In the genomic region with DNA sequence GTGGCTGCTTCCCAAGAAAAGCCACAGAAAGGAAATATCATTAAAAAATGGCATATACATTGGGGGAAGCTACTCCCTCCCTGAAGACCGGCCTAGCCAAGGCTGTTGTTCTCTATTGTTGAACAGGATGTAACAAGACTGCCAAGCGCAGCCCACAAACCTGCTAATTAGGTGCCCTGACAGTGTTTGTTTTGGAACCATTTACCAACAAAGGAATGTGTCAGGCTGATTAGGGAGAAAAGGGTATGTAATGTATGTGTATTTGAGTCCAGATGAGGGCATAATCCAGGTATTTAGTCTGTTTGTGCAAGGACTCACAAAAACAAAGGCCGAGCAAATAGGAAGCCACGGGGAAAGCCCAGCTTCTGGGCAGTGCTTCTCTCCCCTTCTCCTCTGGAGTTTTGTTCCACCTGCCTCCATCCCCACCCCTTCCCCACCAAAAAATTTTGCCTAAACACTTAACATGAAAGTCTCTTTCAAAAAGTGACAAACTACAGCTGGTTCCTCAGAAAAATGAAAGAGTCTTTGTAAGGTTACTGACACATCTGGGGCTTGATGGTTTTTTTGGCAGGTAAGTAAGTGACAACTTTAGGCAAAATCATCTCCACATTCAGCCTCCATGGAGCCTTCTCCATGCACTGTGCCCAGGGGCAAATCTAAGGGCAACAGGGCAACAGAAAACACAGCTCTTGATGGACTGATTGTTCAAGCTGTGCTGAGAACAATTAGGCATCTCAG, we compare ENCODE assay signal across 1 cellular context.
TF ChIP-seq lines count a peak whose summit lies in the region.

No MANE protein-coding gene starts in this region.

TF ChIP-seq in HepG2, 621 proteins besides CTCF, POLR2A, EP300 and RAD21 (continued from another document and continues in another):
- TF ChIP-seq, protein P1, sequence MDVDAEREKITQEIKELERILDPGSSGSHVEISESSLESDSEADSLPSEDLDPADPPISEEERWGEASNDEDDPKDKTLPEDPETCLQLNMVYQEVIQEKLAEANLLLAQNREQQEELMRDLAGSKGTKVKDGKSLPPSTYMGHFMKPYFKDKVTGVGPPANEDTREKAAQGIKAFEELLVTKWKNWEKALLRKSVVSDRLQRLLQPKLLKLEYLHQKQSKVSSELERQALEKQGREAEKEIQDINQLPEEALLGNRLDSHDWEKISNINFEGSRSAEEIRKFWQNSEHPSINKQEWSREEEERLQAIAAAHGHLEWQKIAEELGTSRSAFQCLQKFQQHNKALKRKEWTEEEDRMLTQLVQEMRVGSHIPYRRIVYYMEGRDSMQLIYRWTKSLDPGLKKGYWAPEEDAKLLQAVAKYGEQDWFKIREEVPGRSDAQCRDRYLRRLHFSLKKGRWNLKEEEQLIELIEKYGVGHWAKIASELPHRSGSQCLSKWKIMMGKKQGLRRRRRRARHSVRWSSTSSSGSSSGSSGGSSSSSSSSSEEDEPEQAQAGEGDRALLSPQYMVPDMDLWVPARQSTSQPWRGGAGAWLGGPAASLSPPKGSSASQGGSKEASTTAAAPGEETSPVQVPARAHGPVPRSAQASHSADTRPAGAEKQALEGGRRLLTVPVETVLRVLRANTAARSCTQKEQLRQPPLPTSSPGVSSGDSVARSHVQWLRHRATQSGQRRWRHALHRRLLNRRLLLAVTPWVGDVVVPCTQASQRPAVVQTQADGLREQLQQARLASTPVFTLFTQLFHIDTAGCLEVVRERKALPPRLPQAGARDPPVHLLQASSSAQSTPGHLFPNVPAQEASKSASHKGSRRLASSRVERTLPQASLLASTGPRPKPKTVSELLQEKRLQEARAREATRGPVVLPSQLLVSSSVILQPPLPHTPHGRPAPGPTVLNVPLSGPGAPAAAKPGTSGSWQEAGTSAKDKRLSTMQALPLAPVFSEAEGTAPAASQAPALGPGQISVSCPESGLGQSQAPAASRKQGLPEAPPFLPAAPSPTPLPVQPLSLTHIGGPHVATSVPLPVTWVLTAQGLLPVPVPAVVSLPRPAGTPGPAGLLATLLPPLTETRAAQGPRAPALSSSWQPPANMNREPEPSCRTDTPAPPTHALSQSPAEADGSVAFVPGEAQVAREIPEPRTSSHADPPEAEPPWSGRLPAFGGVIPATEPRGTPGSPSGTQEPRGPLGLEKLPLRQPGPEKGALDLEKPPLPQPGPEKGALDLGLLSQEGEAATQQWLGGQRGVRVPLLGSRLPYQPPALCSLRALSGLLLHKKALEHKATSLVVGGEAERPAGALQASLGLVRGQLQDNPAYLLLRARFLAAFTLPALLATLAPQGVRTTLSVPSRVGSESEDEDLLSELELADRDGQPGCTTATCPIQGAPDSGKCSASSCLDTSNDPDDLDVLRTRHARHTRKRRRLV (CRISPR knock-in tag; IDR thresholded peaks at IDR 0.05): no peak
- TF ChIP-seq PHB2 (IDR thresholded peaks at IDR 0.05; ENCODE audit: partially characterized antibody) (no peak), MIER3 (CRISPR knock-in tag; IDR thresholded peaks at IDR 0.05; ENCODE audit: borderline replicate concordance) (peak; percentile 97), ZNF260 (CRISPR knock-in tag; IDR thresholded peaks at IDR 0.05; ENCODE audit: borderline replicate concordance, low read depth) (no peak), ZMYM2 (CRISPR knock-in tag; IDR thresholded peaks at IDR 0.05) (no peak), MIER2 (CRISPR knock-in tag; IDR thresholded peaks at IDR 0.05) (peak; percentile 80; the same call in 1 of the 2 replicates), ELF1 (CRISPR knock-in tag; IDR thresholded peaks at IDR 0.05) (peak; percentile 42; the same call in 1 of the 2 replicates), MAFG (CRISPR knock-in tag; IDR thresholded peaks at IDR 0.05) (no peak), ZNF530 (CRISPR knock-in tag; IDR thresholded peaks at IDR 0.05; ENCODE audit: low read depth) (no peak), ZNF256 (CRISPR knock-in tag; conservative IDR thresholded peaks at IDR 0.05) (no peak), ZNF577 (CRISPR knock-in tag; IDR thresholded peaks at IDR 0.05; ENCODE audit: borderline replicate concordance, low read depth) (no peak), NAIF1 (CRISPR knock-in tag; IDR thresholded peaks at IDR 0.05; ENCODE audit: borderline replicate concordance) (peak; percentile 21; the same call in 1 of the 2 replicates), ZNF235 (CRISPR knock-in tag; IDR thresholded peaks at IDR 0.05; ENCODE audit: borderline replicate concordance) (peak; percentile 62; the same call in 1 of the 2 replicates), RORA (CRISPR knock-in tag; IDR thresholded peaks at IDR 0.05) (no peak), ZNF737 (CRISPR knock-in tag; IDR thresholded peaks at IDR 0.05; ENCODE audit: borderline replicate concordance) (no peak), SP4 (CRISPR knock-in tag; IDR thresholded peaks at IDR 0.05) (peak; percentile 57; the same call in 1 of the 2 replicates), ZBTB42 (CRISPR knock-in tag; IDR thresholded peaks at IDR 0.05) (0 out of 2 replicates have a peak, but pooled peaks have one; percentile 78), EZH2 (conservative IDR thresholded peaks at IDR 0.05; ENCODE audit: low read depth, low read length) (no peak), NCOA5 (CRISPR knock-in tag; IDR thresholded peaks at IDR 0.05) (no peak), HNRNPK (IDR thresholded peaks at IDR 0.05; ENCODE audit: low read depth, low read length, poor library complexity, severe bottlenecking) (peak; percentile 86), MYPOP (CRISPR knock-in tag; IDR thresholded peaks at IDR 0.05) (no peak; the same call in 1 of the 2 replicates), STAG1 (CRISPR knock-in tag; IDR thresholded peaks at IDR 0.05) (peak; percentile 53), ZIK1 (CRISPR knock-in tag; IDR thresholded peaks at IDR 0.05; ENCODE audit: borderline replicate concordance, low read depth) (no peak), ZNF501 (CRISPR knock-in tag; IDR thresholded peaks at IDR 0.05) (no peak), ZNF232 (CRISPR knock-in tag; IDR thresholded peaks at IDR 0.05; ENCODE audit: borderline replicate concordance) (0 out of 2 replicates have a peak, but pooled peaks have one; percentile 32), NR2F6 (IDR thresholded peaks at IDR 0.05) (peak; percentile 89), NR2F6 (CRISPR knock-in tag; IDR thresholded peaks at IDR 0.05) (peak; percentile 91), NFKBIZ (CRISPR knock-in tag; IDR thresholded peaks at IDR 0.05) (peak; percentile 86; the same call in 1 of the 2 replicates), PHF20 (CRISPR knock-in tag; IDR thresholded peaks at IDR 0.05) (no peak), PRPF4 (IDR thresholded peaks at IDR 0.05; ENCODE audit: low read depth, low read length, poor library complexity, severe bottlenecking) (no peak), ZFYVE20 (CRISPR knock-in tag; IDR thresholded peaks at IDR 0.05; ENCODE audit: borderline replicate concordance, low read depth) (no peak), ZSCAN29 (CRISPR knock-in tag; conservative IDR thresholded peaks at IDR 0.05) (0 out of 2 replicates have a peak, but pooled peaks have one; percentile 15), HOXD1 (CRISPR knock-in tag; IDR thresholded peaks at IDR 0.05) (peak; percentile 75; the same call in 1 of the 2 replicates), ZNF709 (CRISPR knock-in tag; IDR thresholded peaks at IDR 0.05) (no peak), U2AF2 (IDR thresholded peaks at IDR 0.05; ENCODE audit: low read depth, low read length) (no peak), ZNF496 (CRISPR knock-in tag; IDR thresholded peaks at IDR 0.05; ENCODE audit: insufficient replicate concordance) (no peak), ZBTB43 (CRISPR knock-in tag; conservative IDR thresholded peaks at IDR 0.05) (peak; percentile 94), TMF1 (CRISPR knock-in tag; IDR thresholded peaks at IDR 0.05; ENCODE audit: low read depth) (no peak), ZSCAN31 (CRISPR knock-in tag; IDR thresholded peaks at IDR 0.05; ENCODE audit: low read depth) (peak; percentile 69; the same call in 1 of the 2 replicates), RXRA (CRISPR knock-in tag; IDR thresholded peaks at IDR 0.05) (peak; percentile 67; the same call in 1 of the 2 replicates), ZHX2 (IDR thresholded peaks at IDR 0.05; ENCODE audit: low read depth) (no peak), ZHX2 (CRISPR knock-in tag; IDR thresholded peaks at IDR 0.05; ENCODE audit: borderline replicate concordance) (no peak), ISX (CRISPR knock-in tag; conservative IDR thresholded peaks at IDR 0.05) (no peak)
- TF ChIP-seq, protein P2, sequence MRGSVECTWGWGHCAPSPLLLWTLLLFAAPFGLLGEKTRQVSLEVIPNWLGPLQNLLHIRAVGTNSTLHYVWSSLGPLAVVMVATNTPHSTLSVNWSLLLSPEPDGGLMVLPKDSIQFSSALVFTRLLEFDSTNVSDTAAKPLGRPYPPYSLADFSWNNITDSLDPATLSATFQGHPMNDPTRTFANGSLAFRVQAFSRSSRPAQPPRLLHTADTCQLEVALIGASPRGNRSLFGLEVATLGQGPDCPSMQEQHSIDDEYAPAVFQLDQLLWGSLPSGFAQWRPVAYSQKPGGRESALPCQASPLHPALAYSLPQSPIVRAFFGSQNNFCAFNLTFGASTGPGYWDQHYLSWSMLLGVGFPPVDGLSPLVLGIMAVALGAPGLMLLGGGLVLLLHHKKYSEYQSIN (CRISPR knock-in tag; IDR thresholded peaks at IDR 0.05; ENCODE audit: borderline replicate concordance): no peak
- TF ChIP-seq, protein P3, sequence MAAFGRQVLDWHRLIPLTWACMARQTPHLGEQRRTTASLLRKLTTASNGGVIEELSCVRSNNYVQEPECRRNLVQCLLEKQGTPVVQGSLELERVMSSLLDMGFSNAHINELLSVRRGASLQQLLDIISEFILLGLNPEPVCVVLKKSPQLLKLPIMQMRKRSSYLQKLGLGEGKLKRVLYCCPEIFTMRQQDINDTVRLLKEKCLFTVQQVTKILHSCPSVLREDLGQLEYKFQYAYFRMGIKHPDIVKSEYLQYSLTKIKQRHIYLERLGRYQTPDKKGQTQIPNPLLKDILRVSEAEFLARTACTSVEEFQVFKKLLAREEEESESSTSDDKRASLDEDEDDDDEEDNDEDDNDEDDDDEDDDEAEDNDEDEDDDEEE (CRISPR knock-in tag; IDR thresholded peaks at IDR 0.05): no peak
- TF ChIP-seq, protein P4, sequence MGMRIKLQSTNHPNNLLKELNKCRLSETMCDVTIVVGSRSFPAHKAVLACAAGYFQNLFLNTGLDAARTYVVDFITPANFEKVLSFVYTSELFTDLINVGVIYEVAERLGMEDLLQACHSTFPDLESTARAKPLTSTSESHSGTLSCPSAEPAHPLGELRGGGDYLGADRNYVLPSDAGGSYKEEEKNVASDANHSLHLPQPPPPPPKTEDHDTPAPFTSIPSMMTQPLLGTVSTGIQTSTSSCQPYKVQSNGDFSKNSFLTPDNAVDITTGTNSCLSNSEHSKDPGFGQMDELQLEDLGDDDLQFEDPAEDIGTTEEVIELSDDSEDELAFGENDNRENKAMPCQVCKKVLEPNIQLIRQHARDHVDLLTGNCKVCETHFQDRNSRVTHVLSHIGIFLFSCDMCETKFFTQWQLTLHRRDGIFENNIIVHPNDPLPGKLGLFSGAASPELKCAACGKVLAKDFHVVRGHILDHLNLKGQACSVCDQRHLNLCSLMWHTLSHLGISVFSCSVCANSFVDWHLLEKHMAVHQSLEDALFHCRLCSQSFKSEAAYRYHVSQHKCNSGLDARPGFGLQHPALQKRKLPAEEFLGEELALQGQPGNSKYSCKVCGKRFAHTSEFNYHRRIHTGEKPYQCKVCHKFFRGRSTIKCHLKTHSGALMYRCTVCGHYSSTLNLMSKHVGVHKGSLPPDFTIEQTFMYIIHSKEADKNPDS (CRISPR knock-in tag; IDR thresholded peaks at IDR 0.05): peak; percentile 47; the same call in 1 of the 2 replicates
